ENCODE assay signal across 29 cellular contexts in the genomic region with DNA sequence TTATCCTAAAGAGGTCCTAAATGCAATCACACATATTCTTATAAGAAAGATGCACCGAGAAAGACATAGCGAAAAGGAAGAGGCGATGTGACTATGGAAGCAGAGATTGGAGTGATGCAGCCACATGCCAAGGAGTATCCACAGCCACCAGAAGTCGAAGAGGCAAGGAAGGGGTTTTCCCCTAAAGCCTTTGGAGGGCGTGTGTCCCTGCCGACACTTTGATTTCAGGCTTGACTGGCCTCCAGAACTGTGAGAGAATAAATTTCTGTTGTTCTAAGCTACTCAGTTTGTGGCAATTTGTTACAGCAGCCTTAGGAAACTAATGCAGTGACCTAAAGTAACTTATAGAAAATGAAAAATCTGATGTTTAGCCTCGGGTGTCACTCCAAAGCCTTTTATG.
"Had no signal": no experiment of that assay in that cellular context is flagged by ENCODE, and none has a peak within 500 bp of the region (broad histone marks: within the 10 kb centered on the region; RNA-seq: fewer than 3 reads in every experiment).

No MANE protein-coding gene starts in this region.

- H3K4me3 ChIP-seq: adrenal gland, body of pancreas, esophagus squamous epithelium, gastroesophageal sphincter had no signal

- DNase-seq: activated CD4-positive, alpha-beta memory T cell treated with anti-CD3 and anti-CD28 coated beads, Interleukin-2, amount 10 ng/mL, durations not matched to agents 7 days and 5 days; activated CD4-positive, alpha-beta T cell treated with anti-CD3 and anti-CD28 coated beads for 1 hour; activated CD4-positive, alpha-beta T cell treated with anti-CD3 and anti-CD28 coated beads for 4 hours; activated CD4-positive, alpha-beta T cell treated with anti-CD3 and anti-CD28 coated beads, Interleukin-2, amount 10 ng/mL, durations not matched to agents 7 days and 5 days; activated CD4-positive, alpha-beta T cell treated with anti-CD3 and anti-CD28 coated beads, Interleukin-2, amount 50 U/mL, for 4 hours; activated CD4-positive, CD25-positive, alpha-beta regulatory T cell; activated effector memory CD4-positive, alpha-beta T cell treated with Interleukin-2 at 50 U/mL for 16 hours; activated naive CD4-positive, alpha-beta T cell treated with anti-CD3 and anti-CD28 coated beads for 36 hours; activated naive CD8-positive, alpha-beta T cell treated with anti-CD3 and anti-CD28 coated beads for 36 hours; activated naive CD8-positive, alpha-beta T cell treated with anti-CD3 and anti-CD28 coated beads, Interleukin-2, amount 50 U/mL, for 24 hours; activated T-cell treated with anti-CD3 and anti-CD28 coated beads, Interleukin-2, amount 50 U/mL, for 4 hours; adrenal gland; amygdala; aorta; body of pancreas; caudate nucleus; cortex of kidney; dermis blood vessel endothelial cell; effector CD8-positive, alpha-beta T cell; esophagus squamous epithelium; foreskin melanocyte; head of caudate nucleus; T-helper 2 cell had no signal

- ATAC-seq: activated naive CD8-positive, alpha-beta T cell treated with anti-CD3 and anti-CD28 coated beads, Interleukin-2, amount 50 U/mL, for 24 hours; activated T-cell treated with anti-CD3 and anti-CD28 coated beads, Interleukin-2, amount 50 U/mL, for 4 hours; activated T-helper 17 cell treated with anti-CD3 and anti-CD28 coated beads, Interleukin-2, amount 50 U/mL, for 72 hours; body of pancreas; gastroesophageal sphincter had no signal

- H3K27ac ChIP-seq: adrenal gland, body of pancreas, epithelial cell of prostate, esophagus squamous epithelium, gastroesophageal sphincter had no signal

- H3K9me3 ChIP-seq: adrenal gland, body of pancreas, esophagus squamous epithelium, gastroesophageal sphincter had no signal

- H3K4me1 ChIP-seq: adrenal gland had no signal

- H3K27me3 ChIP-seq: adrenal gland, body of pancreas, esophagus squamous epithelium, gastroesophageal sphincter had no signal

- FAIRE-seq: colon, endometrium, endothelial cell of umbilical vein had no signal

- H3K36me3 ChIP-seq: adrenal gland, esophagus squamous epithelium, gastroesophageal sphincter had no signal
